19 cellular contexts compared by ENCODE assay signal in genomic region chr11:118004543-118005223, GRCh38. TPM values are rescaled to one million over a fixed set of nuclear protein-coding genes. Genes with fewer than 3 reads are reported as not detected.
DNase-seq lines count a peak whose midpoint lies in the region; ATAC-seq, FAIRE-seq and TF ChIP-seq lines count a peak whose summit lies in the region.
"Had no signal": no experiment of that assay in that cellular context is flagged by ENCODE, and none has a peak within 500 bp of the region (broad histone marks: within the 10 kb centered on the region; RNA-seq: fewer than 3 reads in every experiment).

No MANE protein-coding gene starts in this region.

- CTCF ChIA-PET in CD4-positive, alpha-beta memory T cell (lab: Charles Lee; ENCODE audit: partially characterized antibody): interaction anchor here (1.0 to 19.1 kb wide), 7 partner anchors 10 to 197 kb away, joined by 3 to 211 read pairs (median 3); no protein-coding TSS in a partner anchor

- H3K4me1 ChIP-seq in CD4-positive, alpha-beta memory T cell (ENCODE audit: insufficient read depth, low read length): peaks cover 100% of the 10 kb centered on the region
- H3K4me1 ChIP-seq in Karpas-422 (ENCODE audit: low read length): peaks cover 68% of the 10 kb centered on the region
- H3K4me1 ChIP-seq: BE2C, parathyroid adenoma, sigmoid colon had no signal

- FAIRE-seq in HTR-8/SVneo (lab: Jason Lieb, UNC): no peak

- H3K27me3 ChIP-seq in CD4-positive, alpha-beta memory T cell (ENCODE audit: insufficient read depth, low read length): no peaks in the 10 kb centered on the region
- H3K27me3 ChIP-seq in Karpas-422 (ENCODE audit: low read length): no peaks in the 10 kb centered on the region
- H3K27me3 ChIP-seq: sigmoid colon had no signal

- H3K36me3 Mint-ChIP-seq in CD4-positive, alpha-beta memory T cell: peaks cover 13 to 17% of the 10 kb centered on the region in 2 donors
- peaks cover 29% of the 10 kb centered on the region for H3K36me3 Mint-ChIP-seq in activated naive CD8-positive, alpha-beta T cell treated with anti-CD3 and anti-CD28 coated beads for 36 hours
- H3K36me3 Mint-ChIP-seq in nephron (ENCODE audit: low read depth): no peaks in the 10 kb centered on the region
- H3K36me3 Mint-ChIP-seq: WTC11 had no signal

- intact Hi-C loops in CD4-positive, alpha-beta memory T cell (cut with micrococcal nuclease): loop anchor here (5.0 kb wide), 1 partner anchor 162 kb away; no protein-coding TSS in a partner anchor

- peak overlapping the region; percentile 83 to 96 (median 91) for H3K27ac Mint-ChIP-seq in CD4-positive, alpha-beta memory T cell
- peak overlapping the region; percentile 97 for H3K27ac Mint-ChIP-seq in activated naive CD8-positive, alpha-beta T cell treated with anti-CD3 and anti-CD28 coated beads for 36 hours
- H3K27ac Mint-ChIP-seq in nephron: peak overlapping the region in 2 of 3 experiments; percentile 4 to 30
- H3K27ac Mint-ChIP-seq: WTC11 had no signal

- peak overlapping the region; percentile 53 for H3K27ac ChIP-seq in CD4-positive, alpha-beta memory T cell (ENCODE audit: low read depth, low read length)
- H3K27ac ChIP-seq in Karpas-422 (ENCODE audit: low read length): peak overlapping the region; percentile 100
- H3K27ac ChIP-seq: cardiac muscle cell, KMS-11, left ventricle myocardium inferior, parathyroid adenoma, sigmoid colon had no signal

- POLR2A ChIA-PET in CD4-positive, alpha-beta memory T cell (lab: Charles Lee; ENCODE audit: partially characterized antibody): interaction anchor here (1.0 to 51.5 kb wide), 7 partner anchors 0 to 197 kb away, joined by 3 to 2125 read pairs (median 1750); partner anchors contain the start of gene IL10RA

- peaks cover 0 to 9% (median 4%) of the 10 kb centered on the region in 8 donors for H3K9me3 Mint-ChIP-seq in CD4-positive, alpha-beta memory T cell
- peaks cover 11% of the 10 kb centered on the region for H3K9me3 Mint-ChIP-seq in activated naive CD8-positive, alpha-beta T cell treated with anti-CD3 and anti-CD28 coated beads for 36 hours
- no peaks in the 10 kb centered on the region for H3K9me3 Mint-ChIP-seq in nephron

- peaks cover 11% of the 10 kb centered on the region for H3K36me3 ChIP-seq in CD4-positive, alpha-beta memory T cell (ENCODE audit: insufficient read depth, low read length)
- H3K36me3 ChIP-seq in Karpas-422 (ENCODE audit: insufficient read depth, low read length): no peaks in the 10 kb centered on the region
- H3K36me3 ChIP-seq: BE2C, cardiac muscle cell, left ventricle myocardium inferior, sigmoid colon had no signal

- no peaks in the 10 kb centered on the region for H4K20me1 ChIP-seq in Karpas-422 (ENCODE audit: insufficient read depth, low read depth, low read length)

- no peaks in the 10 kb centered on the region for H3K9me2 ChIP-seq in Karpas-422 (replicated peaks; ENCODE audit: insufficient read depth, low read length)

- no peaks in the 10 kb centered on the region for H3K9me3 ChIP-seq in CD4-positive, alpha-beta memory T cell (ENCODE audit: control insufficient read depth in 1 of 2, low read length in 2 of 2)
- H3K9me3 ChIP-seq in Karpas-422 (ENCODE audit: low read length): no peaks in the 10 kb centered on the region
- H3K9me3 ChIP-seq: BE2C, sigmoid colon had no signal

- H3K27me3 Mint-ChIP-seq in CD4-positive, alpha-beta memory T cell: no peaks in the 10 kb centered on the region
- H3K27me3 Mint-ChIP-seq in activated naive CD8-positive, alpha-beta T cell treated with anti-CD3 and anti-CD28 coated beads for 36 hours: no peaks in the 10 kb centered on the region
- H3K27me3 Mint-ChIP-seq in nephron (ENCODE audit: low read depth): peaks cover 17% of the 10 kb centered on the region

- peak overlapping the region in 1 of 2 donors; percentile 5 for H3K4me3 ChIP-seq in CD4-positive, alpha-beta memory T cell (ENCODE audit: low read length in 2 of 2)
- H3K4me3 ChIP-seq in Karpas-422 (ENCODE audit: low read length): no peak overlapping the region
- H3K4me3 ChIP-seq: cardiac muscle cell, left ventricle myocardium inferior, sigmoid colon had no signal

- ATAC-seq in HG03432 (IDR thresholded peaks at IDR 0.05; ENCODE audit: unreplicated experiment) (no peak), HG03469 (IDR thresholded peaks at IDR 0.05; ENCODE audit: unreplicated experiment) (no peak)
- ATAC-seq: WTC11 had no signal

- H3K4me1 Mint-ChIP-seq in CD4-positive, alpha-beta memory T cell: peaks cover 84 to 100% (median 96%) of the 10 kb centered on the region in 4 donors
- peaks cover 91% of the 10 kb centered on the region for H3K4me1 Mint-ChIP-seq in activated naive CD8-positive, alpha-beta T cell treated with anti-CD3 and anti-CD28 coated beads for 36 hours
- peaks cover 24% of the 10 kb centered on the region for H3K4me1 Mint-ChIP-seq in nephron

- no peaks in the 10 kb centered on the region for H3K79me2 ChIP-seq in Karpas-422 (ENCODE audit: low read length)
- H3K79me2 ChIP-seq: parathyroid adenoma had no signal

- no peak overlapping the region for H3K4me2 ChIP-seq in Karpas-422 (ENCODE audit: low read depth, low read length, poor library complexity, severe bottlenecking)
- H3K4me2 ChIP-seq: KMS-11 had no signal

- peak overlapping the region in 6 of 8 donors; percentile 36 to 88 (median 62) for H3K4me3 Mint-ChIP-seq in CD4-positive, alpha-beta memory T cell
- H3K4me3 Mint-ChIP-seq in activated naive CD8-positive, alpha-beta T cell treated with anti-CD3 and anti-CD28 coated beads for 36 hours: no peak overlapping the region
- no peak overlapping the region for H3K4me3 Mint-ChIP-seq in nephron
- H3K4me3 Mint-ChIP-seq: WTC11 had no signal

- no peak overlapping the region for H3K9ac ChIP-seq in Karpas-422 (ENCODE audit: low read length)
- H3K9ac ChIP-seq: KMS-11, parathyroid adenoma had no signal

- H2AFZ ChIP-seq in Karpas-422 (ENCODE audit: low read length): no peak overlapping the region
- H2AFZ ChIP-seq: parathyroid adenoma had no signal

- TF ChIP-seq CTCF in nephron (IDR thresholded peaks at IDR 0.05; ENCODE audit: unreplicated experiment in 3 of 3): no peak

- DNase-seq in CD4-positive, alpha-beta memory T cell: no peak
- DNase-seq in Karpas-422 (peak; percentile 23), HTR-8/SVneo (ENCODE audit: insufficient read length, low spot score) (no peak)
- DNase-seq in activated naive CD8-positive, alpha-beta T cell treated with anti-CD3 and anti-CD28 coated beads for 36 hours: no peak
- DNase-seq: BE2C; left ventricle myocardium inferior; NCI-H1048; NCI-H2029 treated with DMSO at 0.1 percent for 48 hours; NCI-H524 treated with DMSO at 0.1 percent for 48 hours; SHP77 treated with DMSO at 0.1 percent for 48 hours; sigmoid colon; stimulated activated CD4-positive, alpha-beta T cell treated with anti-CD3 and anti-CD28 coated beads, Interleukin-1b, Interleukin-23, amount 100 ng/mL, for 48 hours had no signal

RNA-seq across cellular contexts. Expression of gene IL10RA, which starts 18.5 kb away (rescaled TPM):
- 100 to 1,000 TPM; 398 to 406 TPM for total RNA-seq in CD4-positive, alpha-beta memory T cell
- 100 to 1,000 TPM; 362 to 468 TPM for polyA plus RNA-seq in CD4-positive, alpha-beta memory T cell
- 25.5 and 49.8 TPM in 2 replicates for total RNA-seq in Karpas-422 (2014; rRNA removed; shearing (Covaris generic); ENCODE audit: low replicate concordance)
- total RNA-seq in activated naive CD8-positive, alpha-beta T cell treated with anti-CD3 and anti-CD28 coated beads for 36 hours: 10 to 100 TPM; 39.6 to 41.2 TPM
- total RNA-seq: cardiac muscle cell had no signal
- polyA plus RNA-seq: cardiac muscle cell had no signal

Comparison
In these comparisons a context has a peak if more than half of its experiments do, and no peak if none do; other contexts are left out.
1. H3K27ac Mint-ChIP-seq: peak in every context shown above with its lines; median percentile 97 in activated naive CD8-positive, alpha-beta T cell treated with anti-CD3 and anti-CD28 coated beads for 36 hours; 91 in CD4-positive, alpha-beta memory T cell; 17 in nephron.
2. H3K4me3 Mint-ChIP-seq: peak in CD4-positive, alpha-beta memory T cell (6 of 8); none in activated naive CD8-positive, alpha-beta T cell treated with anti-CD3 and anti-CD28 coated beads for 36 hours (single experiment) and nephron (0 of 3).